Comparison of ENCODE assay signal across 10 cellular contexts in the genomic region with DNA sequence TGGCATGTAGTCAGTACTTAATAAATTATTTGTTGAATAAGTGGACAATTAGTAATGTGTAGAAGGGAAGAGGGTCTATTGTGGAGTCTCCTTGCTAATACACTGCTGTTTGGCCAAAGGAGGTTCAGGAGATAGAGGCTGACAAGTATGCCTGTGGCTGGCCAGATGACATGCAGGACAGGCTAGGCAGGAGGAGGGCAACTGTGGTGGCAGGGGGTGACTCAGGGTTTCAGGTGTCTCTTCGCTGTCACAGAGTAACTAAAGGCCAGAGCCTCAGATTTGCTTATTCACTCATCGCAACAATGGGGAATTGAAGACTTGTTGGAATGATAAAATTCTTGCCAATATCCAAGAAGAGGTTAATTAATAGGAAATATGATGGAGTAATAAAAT. TPM values are rescaled to one million over a fixed set of nuclear protein-coding genes. Genes with fewer than 3 reads are reported as not detected.
DNase-seq lines count a peak whose midpoint lies in the region; ATAC-seq and TF ChIP-seq lines count a peak whose summit lies in the region.
"Had no signal": no experiment of that assay in that cellular context is flagged by ENCODE, and none has a peak within 500 bp of the region (broad histone marks: within the 10 kb centered on the region; RNA-seq: fewer than 3 reads in every experiment).

No MANE protein-coding gene starts in this region.

- no peak for DNase-seq in activated CD4-positive, alpha-beta T cell treated with anti-CD3 and anti-CD28 coated beads, Interleukin-2, amount 10 ng/mL, durations not matched to agents 7 days and 5 days
- no peak for DNase-seq in activated CD4-positive, alpha-beta T cell treated with anti-CD3 and anti-CD28 coated beads, Interleukin-2, amount 50 U/mL, for 1 hour
- DNase-seq in RWPE2 (ENCODE audit: low spot score) (no peak), germinal center (ENCODE audit: low spot score) (peak; percentile 28), brain microvascular endothelial cell (no peak), head of caudate nucleus (no peak), midbrain (lab: John Stamatoyannopoulos, UW) (no peak)
- DNase-seq in stimulated activated naive CD8-positive, alpha-beta T cell treated with anti-CD3 and anti-CD28 coated beads, Interleukin-15, Interleukin-2, amounts not matched to agents 100 U/mL and 50 U/mL, for 24 hours = peak; percentile 11
- DNase-seq: central memory CD4-positive, alpha-beta T cell; ovary had no signal

- CTCF ChIA-PET in activated CD4-positive, alpha-beta T cell treated with anti-CD3 and anti-CD28 coated beads, Interleukin-2, amount 10 ng/mL, durations not matched to agents 7 days and 5 days (lab: Charles Lee) = no interaction called here

- no peak overlapping the region for H3K4me3 Mint-ChIP-seq in activated CD4-positive, alpha-beta T cell treated with anti-CD3 and anti-CD28 coated beads, Interleukin-2, amount 10 ng/mL, durations not matched to agents 7 days and 5 days

- H3K4me1 Mint-ChIP-seq in activated CD4-positive, alpha-beta T cell treated with anti-CD3 and anti-CD28 coated beads, Interleukin-2, amount 10 ng/mL, durations not matched to agents 7 days and 5 days = peaks cover 12% of the 10 kb centered on the region

- peaks cover 25% of the 10 kb centered on the region for H3K4me1 ChIP-seq in RWPE2 (ENCODE audit: insufficient read depth, poor library complexity, severe bottlenecking)

- peak overlapping the region; percentile 6 for H3K27ac ChIP-seq in RWPE2 (ENCODE audit: poor library complexity, severe bottlenecking)
- H3K27ac ChIP-seq in brain microvascular endothelial cell = no peak overlapping the region
- H3K27ac ChIP-seq: ovary had no signal

- in situ Hi-C loops in brain microvascular endothelial cell (cut with HindIII; ENCODE audit: low pct_ligation_motif_present, low sequenced_read_pairs) = no loop called here

- intact Hi-C loops in head of caudate nucleus (cut with DNase I) = no loop called here

- peak overlapping the region; percentile 14 for H3K27ac Mint-ChIP-seq in activated CD4-positive, alpha-beta T cell treated with anti-CD3 and anti-CD28 coated beads, Interleukin-2, amount 10 ng/mL, durations not matched to agents 7 days and 5 days

- H3K4me3 ChIP-seq in RWPE2 (ENCODE audit: severe bottlenecking) = no peak overlapping the region
- H3K4me3 ChIP-seq in brain microvascular endothelial cell (ENCODE audit: low read depth, low read length) = no peak overlapping the region
- H3K4me3 ChIP-seq: ovary had no signal

- H3K27me3 Mint-ChIP-seq in activated CD4-positive, alpha-beta T cell treated with anti-CD3 and anti-CD28 coated beads, Interleukin-2, amount 10 ng/mL, durations not matched to agents 7 days and 5 days = no peaks in the 10 kb centered on the region

- 0 out of 3 replicates have a peak, but pooled peaks have one; percentile 27 for ATAC-seq in RWPE2 (ENCODE audit: low read depth)
- peak; percentile 82 for ATAC-seq in stimulated activated naive CD8-positive, alpha-beta T cell treated with anti-CD3 and anti-CD28 coated beads, Interleukin-15, Interleukin-2, amounts not matched to agents 100 U/mL and 50 U/mL, for 24 hours

- H3K36me3 ChIP-seq in RWPE2 (ENCODE audit: low read depth) (peaks cover 65% of the 10 kb centered on the region), brain microvascular endothelial cell (replicated peaks) (peaks cover 32% of the 10 kb centered on the region)
- H3K36me3 ChIP-seq: ovary had no signal

- H3K36me3 Mint-ChIP-seq in activated CD4-positive, alpha-beta T cell treated with anti-CD3 and anti-CD28 coated beads, Interleukin-2, amount 10 ng/mL, durations not matched to agents 7 days and 5 days (ENCODE audit: low read depth) = peaks cover 22% of the 10 kb centered on the region

- no peaks in the 10 kb centered on the region for H3K27me3 ChIP-seq in RWPE2 (ENCODE audit: insufficient read depth, poor library complexity, severe bottlenecking)
- no peaks in the 10 kb centered on the region for H3K27me3 ChIP-seq in brain microvascular endothelial cell (replicated peaks)
- H3K27me3 ChIP-seq: ovary had no signal

- H3K9me3 ChIP-seq in RWPE2 (ENCODE audit: severe bottlenecking) = no peaks in the 10 kb centered on the region
- H3K9me3 ChIP-seq: ovary had no signal

- H3K9me3 Mint-ChIP-seq in activated CD4-positive, alpha-beta T cell treated with anti-CD3 and anti-CD28 coated beads, Interleukin-2, amount 10 ng/mL, durations not matched to agents 7 days and 5 days = no peaks in the 10 kb centered on the region

- POLR2A ChIA-PET in activated CD4-positive, alpha-beta T cell treated with anti-CD3 and anti-CD28 coated beads, Interleukin-2, amount 10 ng/mL, durations not matched to agents 7 days and 5 days (lab: Charles Lee) = no interaction called here

- no peak for TF ChIP-seq CTCF in RWPE2 (IDR thresholded peaks at IDR 0.05; ENCODE audit: poor library complexity, severe bottlenecking)
- TF ChIP-seq CTCF in brain microvascular endothelial cell (IDR thresholded peaks at IDR 0.05; ENCODE audit: low read depth, low read length, missing control alignments) = no peak

RNA-seq across cellular contexts. Expression of a gene that starts 33.1 kb away (rescaled TPM):
- total RNA-seq in activated CD4-positive, alpha-beta T cell treated with anti-CD3 and anti-CD28 coated beads, Interleukin-2, amount 10 ng/mL, durations not matched to agents 7 days and 5 days = 100 to 1,000 TPM; 142 to 167 TPM

RNA-seq across cellular contexts. Expression of a gene that starts 48.8 kb away (rescaled TPM):
- total RNA-seq in activated CD4-positive, alpha-beta T cell treated with anti-CD3 and anti-CD28 coated beads, Interleukin-2, amount 10 ng/mL, durations not matched to agents 7 days and 5 days = 1 to 10 TPM; 6.5 to 6.9 TPM

Comparison
In these comparisons a context has a peak if more than half of its experiments do, and no peak if none do; other contexts are left out.
1. DNase-seq: peak in germinal center (single experiment) and stimulated activated naive CD8-positive, alpha-beta T cell treated with anti-CD3 and anti-CD28 coated beads, Interleukin-15, Interleukin-2, amounts not matched to agents 100 U/mL and 50 U/mL, for 24 hours (single experiment); none in activated CD4-positive, alpha-beta T cell treated with anti-CD3 and anti-CD28 coated beads, Interleukin-2, amount 10 ng/mL, durations not matched to agents 7 days and 5 days (single experiment), activated CD4-positive, alpha-beta T cell treated with anti-CD3 and anti-CD28 coated beads, Interleukin-2, amount 50 U/mL, for 1 hour (single experiment), RWPE2 (single experiment), brain microvascular endothelial cell (single experiment), head of caudate nucleus (0 of 42) and midbrain (single experiment).